In the genomic region with DNA sequence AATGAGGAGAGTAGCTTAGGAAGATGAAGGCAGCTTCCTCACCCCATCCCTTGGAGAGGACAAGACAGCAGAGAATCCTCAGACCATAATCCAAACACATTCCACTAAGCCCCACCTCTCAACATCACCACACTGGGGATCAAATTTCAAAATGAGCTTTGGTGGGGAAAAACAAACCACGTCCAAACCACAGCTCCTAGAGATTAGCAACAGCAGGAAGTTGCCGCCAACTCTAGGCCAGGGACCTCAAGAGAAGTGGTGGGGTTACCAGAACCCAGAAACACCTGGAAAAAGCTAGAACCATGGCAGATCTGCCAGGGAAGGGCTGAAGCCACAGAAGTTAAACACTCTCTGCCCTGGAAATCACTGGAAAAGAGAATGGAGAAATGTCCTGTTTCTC, we compare ENCODE assay signal across 20 cellular contexts.
"Had no signal": no experiment of that assay in that cellular context is flagged by ENCODE, and none has a peak within 500 bp of the region (broad histone marks: within the 10 kb centered on the region; RNA-seq: fewer than 3 reads in every experiment).

No MANE protein-coding gene starts in this region.

- ATAC-seq: activated T-cell treated with anti-CD3 and anti-CD28 coated beads, Interleukin-2, amount 50 U/mL, for 72 hours; mucosa of descending colon; natural killer cell treated with Interleukin-12 subunit alpha and Interleukin-12 subunit beta and Interleukin-15 and Interleukin-18, amount 100 ng/mL, for 72 hours; stimulated activated naive B cell treated with anti-CD40 and anti-IgM and Interleukin-4, amounts not matched to agents 10 μg/mL and 1 μg/mL and 100 μg/mL, for 72 hours had no signal

- H3K4me3 ChIP-seq: dorsolateral prefrontal cortex, left ventricle myocardium inferior, lung, mucosa of descending colon, right atrium auricular region, stomach, thyroid gland, upper lobe of left lung had no signal

- H3K9me3 ChIP-seq: left ventricle myocardium inferior, mucosa of descending colon, right atrium auricular region, stomach, thyroid gland, upper lobe of left lung had no signal

- H3K36me3 ChIP-seq: left ventricle myocardium inferior, right atrium auricular region, stomach, thyroid gland, upper lobe of left lung had no signal

- H3K4me1 ChIP-seq: left ventricle myocardium inferior, right atrium auricular region, stomach, thyroid gland, upper lobe of left lung had no signal

- DNase-seq: activated CD4-positive, alpha-beta T cell treated with anti-CD3 and anti-CD28 coated beads for 4 hours; activated CD4-positive, alpha-beta T cell treated with anti-CD3 and anti-CD28 coated beads, Interleukin-2, amount 50 U/mL, for 4 hours; activated CD4-positive, CD25-positive, alpha-beta regulatory T cell; activated naive CD4-positive, alpha-beta T cell; activated T-cell treated with anti-CD3 and anti-CD28 coated beads for 4 hours; activated T-cell treated with anti-CD3 and anti-CD28 coated beads, Interleukin-2, amount 50 U/mL, for 72 hours; anterior cingulate cortex; dorsolateral prefrontal cortex; effector memory CD4-positive, alpha-beta T cell; left ventricle myocardium inferior; mucosa of descending colon; stimulated activated CD4-positive, alpha-beta T cell treated with anti-CD3 and anti-CD28 coated beads, Interleukin-15, amount 100 ng/mL, for 24 hours; stimulated activated CD4-positive, alpha-beta T cell treated with anti-CD3 and anti-CD28 coated beads, Interleukin-2, amount 100 ng/mL, for 24 hours; stimulated activated naive B cell treated with anti-CD40 and anti-IgM and Interleukin-4, amounts not matched to agents 10 μg/mL and 1 μg/mL and 100 μg/mL, for 72 hours; stomach; thyroid gland; upper lobe of left lung had no signal

- H3K27me3 ChIP-seq: dorsolateral prefrontal cortex, right atrium auricular region, stomach, thyroid gland, upper lobe of left lung had no signal

- H3K27ac ChIP-seq: dorsolateral prefrontal cortex, left ventricle myocardium inferior, right atrium auricular region, stomach, thyroid gland, upper lobe of left lung had no signal
